8 cellular contexts compared by ENCODE assay signal in genomic region chr11:73597340-73597955, GRCh38. TPM values are rescaled to one million over a fixed set of nuclear protein-coding genes. Genes with fewer than 3 reads are reported as not detected.
DNase-seq lines count a peak whose midpoint lies in the region; ATAC-seq and FAIRE-seq lines count a peak whose summit lies in the region.

No MANE protein-coding gene starts in this region.

- ATAC-seq in Right ventricle myocardium superior (ENCODE audit: poor library complexity) (peak; percentile 5), Right ventricle myocardium inferior (no peak), right cardiac atrium (peak; percentile 0 to 3)

- no peak for DNase-seq in Right ventricle myocardium superior
- DNase-seq in Right ventricle myocardium inferior (ENCODE audit: missing footprints), result no peak
- no peak for DNase-seq in activated T-helper 1 cell treated with anti-CD3 and anti-CD28 coated beads, Interleukin-12 subunit alpha, Interleukin-12 subunit beta, Interleukin-2, Interleukin-4 antibody, amounts not matched to agents 30 ng/mL and 10 ng/mL and 1 ng/mL, durations not matched to agents 14 hours and 24 hours and 36 hours (ENCODE audit: low spot score)
- DNase-seq in right cardiac atrium, result no peak
- no peak for DNase-seq in NCI-H2081 treated with DMSO at 0.1 percent for 48 hours (lab: John Stamatoyannopoulos, UW)
- no peak for DNase-seq in RCC 7860 (ENCODE audit: low spot score)
- DNase-seq in NCI-H2029 treated with DMSO at 0.1 percent for 48 hours (lab: John Stamatoyannopoulos, UW), result no peak

- H3K4me1 ChIP-seq in right cardiac atrium (ENCODE audit: control insufficient read depth, insufficient read depth, low read length) (peaks cover 12% of the 10 kb centered on the region), skeletal muscle tissue (ENCODE audit: control insufficient read depth in 3 of 3, insufficient read depth in 3 of 3, low read length in 3 of 3) (peaks cover 14 to 15% (median 14%) of the 10 kb centered on the region in 3 donors)

- H3K4me1 Mint-ChIP-seq in activated T-helper 1 cell treated with anti-CD3 and anti-CD28 coated beads, Interleukin-12 subunit alpha, Interleukin-12 subunit beta, Interleukin-2, Interleukin-4 antibody, amounts not matched to agents 30 ng/mL and 10 ng/mL and 1 ng/mL, durations not matched to agents 14 hours and 24 hours and 36 hours (ENCODE audit: low read depth), result peaks cover 37% of the 10 kb centered on the region

- H3K27ac ChIP-seq in right cardiac atrium (ENCODE audit: low read length) (peak overlapping the region; percentile 85), skeletal muscle tissue (ENCODE audit: low read depth, low read length) (peak overlapping the region; percentile 72)

- H3K27me3 ChIP-seq in right cardiac atrium (ENCODE audit: control insufficient read depth, insufficient read depth) (no peaks in the 10 kb centered on the region), skeletal muscle tissue (ENCODE audit: control insufficient read depth in 3 of 3, insufficient read depth in 3 of 3, low read length in 3 of 3) (no peaks in the 10 kb centered on the region)

- no peak for FAIRE-seq in RCC 7860 (lab: Jason Lieb, UNC)

- H3K36me3 Mint-ChIP-seq in activated T-helper 1 cell treated with anti-CD3 and anti-CD28 coated beads, Interleukin-12 subunit alpha, Interleukin-12 subunit beta, Interleukin-2, Interleukin-4 antibody, amounts not matched to agents 30 ng/mL and 10 ng/mL and 1 ng/mL, durations not matched to agents 14 hours and 24 hours and 36 hours (ENCODE audit: low read depth), result peaks cover 14% of the 10 kb centered on the region

- no peaks in the 10 kb centered on the region for H3K9me3 ChIP-seq in right cardiac atrium (ENCODE audit: control insufficient read depth, low read length)
- H3K9me3 ChIP-seq in skeletal muscle tissue (ENCODE audit: control insufficient read depth in 3 of 3, low read length in 3 of 3), result no peaks in the 10 kb centered on the region

- peak overlapping the region; percentile 93 for H3K4me3 Mint-ChIP-seq in activated T-helper 1 cell treated with anti-CD3 and anti-CD28 coated beads, Interleukin-12 subunit alpha, Interleukin-12 subunit beta, Interleukin-2, Interleukin-4 antibody, amounts not matched to agents 30 ng/mL and 10 ng/mL and 1 ng/mL, durations not matched to agents 14 hours and 24 hours and 36 hours

- peak overlapping the region; percentile 69 to 89 (median 77) for H3K9ac ChIP-seq in skeletal muscle tissue (ENCODE audit: low read depth in 1 of 3, low read length in 3 of 3)

- intact Hi-C loops in Right ventricle myocardium superior (cut with DNase I) (loop anchor here (10.0 kb wide), 1 partner anchor 113 kb away; no protein-coding TSS in a partner anchor), Right ventricle myocardium inferior (cut with DNase I) (loop anchor here (5.0 kb wide), 2 partner anchors 120 to 195 kb away; no protein-coding TSS in a partner anchor), right cardiac atrium (cut with DNase I) (loop anchor here in 1 of 4 donors (10.0 kb wide), 1 partner anchor 193 kb away; no protein-coding TSS in a partner anchor)
- intact Hi-C loops in activated T-helper 1 cell treated with anti-CD3 and anti-CD28 coated beads, Interleukin-12 subunit alpha, Interleukin-12 subunit beta, Interleukin-2, Interleukin-4 antibody, amounts not matched to agents 30 ng/mL and 10 ng/mL and 1 ng/mL, durations not matched to agents 14 hours and 24 hours and 36 hours (cut with micrococcal nuclease), result loop anchor here (5.0 kb wide), 3 partner anchors 60 to 895 kb away; partner anchors contain the start of gene LIPT2

- no peaks in the 10 kb centered on the region for H3K36me3 ChIP-seq in skeletal muscle tissue (ENCODE audit: control insufficient read depth in 3 of 3, insufficient read depth in 3 of 3, low read length in 3 of 3)

- H3K27ac Mint-ChIP-seq in activated T-helper 1 cell treated with anti-CD3 and anti-CD28 coated beads, Interleukin-12 subunit alpha, Interleukin-12 subunit beta, Interleukin-2, Interleukin-4 antibody, amounts not matched to agents 30 ng/mL and 10 ng/mL and 1 ng/mL, durations not matched to agents 14 hours and 24 hours and 36 hours, result peak overlapping the region; percentile 94

- peaks cover 2% of the 10 kb centered on the region for H3K27me3 Mint-ChIP-seq in activated T-helper 1 cell treated with anti-CD3 and anti-CD28 coated beads, Interleukin-12 subunit alpha, Interleukin-12 subunit beta, Interleukin-2, Interleukin-4 antibody, amounts not matched to agents 30 ng/mL and 10 ng/mL and 1 ng/mL, durations not matched to agents 14 hours and 24 hours and 36 hours (ENCODE audit: insufficient read depth)

- 3% methylated on average over 27 of the region's 27 CpGs for WGBS in right cardiac atrium

- no peaks in the 10 kb centered on the region for H3K9me3 Mint-ChIP-seq in activated T-helper 1 cell treated with anti-CD3 and anti-CD28 coated beads, Interleukin-12 subunit alpha, Interleukin-12 subunit beta, Interleukin-2, Interleukin-4 antibody, amounts not matched to agents 30 ng/mL and 10 ng/mL and 1 ng/mL, durations not matched to agents 14 hours and 24 hours and 36 hours

- H3K4me3 ChIP-seq in right cardiac atrium (ENCODE audit: low read length), result peak overlapping the region; percentile 95
- peak overlapping the region; percentile 85 to 98 (median 98) for H3K4me3 ChIP-seq in skeletal muscle tissue (ENCODE audit: low read length in 3 of 3)

RNA-seq across cellular contexts. Expression of gene FAM168A, which starts 0.5 kb away (rescaled TPM):
- total RNA-seq in Right ventricle myocardium superior (25.6 TPM), Right ventricle myocardium inferior (26.2 TPM), right cardiac atrium (10 to 100 TPM; 35.8 to 46.2 (median 41.2) TPM), skeletal muscle tissue (13.0 TPM)
- total RNA-seq in activated T-helper 1 cell treated with anti-CD3 and anti-CD28 coated beads, Interleukin-12 subunit alpha, Interleukin-12 subunit beta, Interleukin-2, Interleukin-4 antibody, amounts not matched to agents 30 ng/mL and 10 ng/mL and 1 ng/mL, durations not matched to agents 14 hours and 24 hours and 36 hours, result 19.4 and 19.5 TPM in 2 replicates
- polyA plus RNA-seq in right cardiac atrium, result 14.2 TPM

RNA-seq across cellular contexts. Expression of gene PLEKHB1, which starts 48.9 kb away (rescaled TPM):
- total RNA-seq in Right ventricle myocardium superior (13.7 TPM), Right ventricle myocardium inferior (8.4 TPM), right cardiac atrium (10 to 100 TPM; 11.7 to 31.5 (median 19.9) TPM), skeletal muscle tissue (1.0 TPM)
- 1.3 and 2.0 TPM in 2 replicates for total RNA-seq in activated T-helper 1 cell treated with anti-CD3 and anti-CD28 coated beads, Interleukin-12 subunit alpha, Interleukin-12 subunit beta, Interleukin-2, Interleukin-4 antibody, amounts not matched to agents 30 ng/mL and 10 ng/mL and 1 ng/mL, durations not matched to agents 14 hours and 24 hours and 36 hours
- polyA plus RNA-seq in right cardiac atrium, result 15.6 TPM
